Comparison of ENCODE assay signal across 12 cellular contexts in the genomic region with DNA sequence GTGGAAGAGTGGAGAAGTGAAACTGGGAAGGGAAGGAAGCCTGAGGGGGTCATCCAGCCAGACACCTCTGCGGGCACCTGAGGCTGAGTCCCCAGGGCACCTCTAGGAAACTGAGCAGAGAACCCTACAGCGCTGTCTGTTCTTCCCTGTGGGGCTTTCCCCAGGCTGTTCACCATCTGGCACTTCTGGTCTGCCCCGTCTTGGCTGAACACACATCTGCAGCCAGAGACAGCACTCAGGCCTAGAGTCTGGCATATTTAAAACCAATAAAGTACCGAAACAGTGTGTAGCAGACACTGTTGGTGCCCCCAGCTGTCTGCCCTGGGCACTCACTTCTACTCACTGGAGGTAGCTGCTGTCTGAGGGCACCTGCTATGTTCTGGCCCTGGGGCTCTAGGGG. TPM values are rescaled to one million over a fixed set of nuclear protein-coding genes. Genes with fewer than 3 reads are reported as not detected.
DNase-seq lines count a peak whose midpoint lies in the region; ATAC-seq and TF ChIP-seq lines count a peak whose summit lies in the region.
"Had no signal": no experiment of that assay in that cellular context is flagged by ENCODE, and none has a peak within 500 bp of the region (broad histone marks: within the 10 kb centered on the region; RNA-seq: fewer than 3 reads in every experiment).

No MANE protein-coding gene starts in this region.

- TF ChIP-seq CTCF in stomach (IDR thresholded peaks at IDR 0.05) = no peak
- TF ChIP-seq CTCF in lower leg skin (IDR thresholded peaks at IDR 0.05) = no peak
- no peak for TF ChIP-seq CTCF in esophagus squamous epithelium (IDR thresholded peaks at IDR 0.05)

- DNase-seq in dedifferentiated amniotic fluid mesenchymal stem cell (ENCODE audit: extremely low spot score) = no peak
- no peak for DNase-seq in stomach
- DNase-seq in lower leg skin (ENCODE audit: low spot score in 2 of 2) = no peak
- DNase-seq in esophagus squamous epithelium (lab: John Stamatoyannopoulos, UW) = no peak
- DNase-seq: DMS53, foreskin fibroblast, NCI-H187 treated with DMSO at 0.1 percent for 48 hours had no signal

- H3K9me3 ChIP-seq in stomach (peaks cover 0 to 14% (median 0%) of the 10 kb centered on the region in 4 donors), esophagus squamous epithelium (peaks cover 0 to 5% (median 0%) of the 10 kb centered on the region in 3 donors)

- H3K27me3 ChIP-seq in stomach (no peaks in the 10 kb centered on the region), esophagus squamous epithelium (no peaks in the 10 kb centered on the region)

- no peak overlapping the region for H3K27ac ChIP-seq in stomach
- H3K27ac ChIP-seq in esophagus squamous epithelium = no peak overlapping the region
- H3K27ac ChIP-seq: cardiac muscle cell had no signal

- no peak for TF ChIP-seq EP300 in stomach (IDR thresholded peaks at IDR 0.05)

- H3K4me1 ChIP-seq in stomach (no peaks in the 10 kb centered on the region), esophagus squamous epithelium (no peaks in the 10 kb centered on the region)

- no peak for TF ChIP-seq POLR2A in stomach (IDR thresholded peaks at IDR 0.05)
- TF ChIP-seq POLR2A in lower leg skin (IDR thresholded peaks at IDR 0.05) = no peak
- no peak for TF ChIP-seq POLR2A in esophagus squamous epithelium (IDR thresholded peaks at IDR 0.05)

- intact Hi-C loops in stomach (cut with DNase I; ENCODE audit: low total_unique reads) = no loop called here
- intact Hi-C loops in lower leg skin (cut with DNase I; ENCODE audit: low total_unique reads) = no loop called here
- intact Hi-C loops in esophagus squamous epithelium (cut with DNase I) = no loop called here

- 78 to 90% (median 88%) methylated on average over 4 of the region's 4 CpGs for WGBS in stomach, 5 donors
- WGBS in lower leg skin, 2 donors = 70 to 75% methylated on average over 4 of the region's 4 CpGs
- WGBS in esophagus squamous epithelium, 2 donors = 73 to 78% methylated on average over 4 of the region's 4 CpGs

- ATAC-seq in GM18508 (IDR thresholded peaks at IDR 0.05; ENCODE audit: insufficient read depth, unreplicated experiment) (peak; percentile 39), GM21576 (IDR thresholded peaks at IDR 0.05; ENCODE audit: unreplicated experiment) (peak; percentile 88), HG03342 (IDR thresholded peaks at IDR 0.05; ENCODE audit: unreplicated experiment) (peak; percentile 78), esophagus mucosa (peak; percentile 60)

- H3K4me3 ChIP-seq in stomach (no peak overlapping the region), lower leg skin (ENCODE audit: low read depth, poor library complexity, severe bottlenecking) (no peak overlapping the region), esophagus squamous epithelium (no peak overlapping the region)
- H3K4me3 ChIP-seq: cardiac muscle cell had no signal

- H3K36me3 ChIP-seq in stomach = no peaks in the 10 kb centered on the region
- H3K36me3 ChIP-seq in esophagus squamous epithelium = no peaks in the 10 kb centered on the region
- H3K36me3 ChIP-seq: cardiac muscle cell had no signal

RNA-seq across cellular contexts. Expression of gene ARFGEF2, which starts 9.4 kb away (rescaled TPM):
- total RNA-seq in esophagus mucosa (22.6 TPM), stomach (100 to 1,000 TPM in 1 of 5 donors, 10 to 100 TPM in 4; 27.4 to 127 (median 43.5) TPM), lower leg skin (10 to 100 TPM; 27.2 to 45.1 (median 35.3) TPM), esophagus squamous epithelium (10 to 100 TPM; 23.7 to 37.0 (median 28.1) TPM)
- 1 to 10 TPM; 6.5 to 9.0 (median 7.5) TPM for polyA plus RNA-seq in stomach
